ENCODE assay signal across 1 cellular context in genomic region chr5:71455427-71456361, GRCh38.
TF ChIP-seq lines count a peak whose summit lies in the region.

BDP1 (plus strand) TSS chr5:71455651; CDS start chr5:71455878, 227 bp downstream.

TF ChIP-seq in HepG2, 621 proteins besides CTCF, POLR2A, EP300 and RAD21 (continued from another document):
- TF ChIP-seq RNF2 (conservative IDR thresholded peaks at IDR 0.05; ENCODE audit: low read depth), result no peak
- TF ChIP-seq ZBTB7B (CRISPR knock-in tag; IDR thresholded peaks at IDR 0.05), result no peak
- no peak for TF ChIP-seq CENPT (CRISPR knock-in tag; IDR thresholded peaks at IDR 0.05; ENCODE audit: low read depth)
- TF ChIP-seq RBFOX2 (IDR thresholded peaks at IDR 0.05; ENCODE audit: low read depth, low read length), result peak; percentile 88
- peak; percentile 81; the same call in 1 of the 2 replicates for TF ChIP-seq IRF2 (CRISPR knock-in tag; IDR thresholded peaks at IDR 0.05)
- 0 out of 2 replicates have a peak, but pooled peaks have one; percentile 16 for TF ChIP-seq PATZ1 (CRISPR knock-in tag; IDR thresholded peaks at IDR 0.05)
- no peak for TF ChIP-seq DBP (CRISPR knock-in tag; IDR thresholded peaks at IDR 0.05; ENCODE audit: not compliant biosample characterization)
- TF ChIP-seq RELA (CRISPR knock-in tag; IDR thresholded peaks at IDR 0.05), result no peak
- peak; percentile 41; the same call in 1 of the 2 replicates for TF ChIP-seq DRAP1 (CRISPR knock-in tag; IDR thresholded peaks at IDR 0.05)
- TF ChIP-seq PHF20 (CRISPR knock-in tag; IDR thresholded peaks at IDR 0.05), result peak; percentile 92
- peak; percentile 75 for TF ChIP-seq NR2C2 (CRISPR knock-in tag; IDR thresholded peaks at IDR 0.05; ENCODE audit: borderline replicate concordance)
- no peak for TF ChIP-seq CBFB (CRISPR knock-in tag; IDR thresholded peaks at IDR 0.05)
- TF ChIP-seq NBN (conservative IDR thresholded peaks at IDR 0.05), result no peak
- TF ChIP-seq GLMP (CRISPR knock-in tag; IDR thresholded peaks at IDR 0.05; ENCODE audit: borderline replicate concordance), result no peak
- peak; percentile 38; the same call in 1 of the 2 replicates for TF ChIP-seq ATF7-NPFF (CRISPR knock-in tag; IDR thresholded peaks at IDR 0.05; ENCODE audit: low read depth)
- no peak for TF ChIP-seq LCORL (IDR thresholded peaks at IDR 0.05)
- 0 out of 2 replicates have a peak, but pooled peaks have one; percentile 60 for TF ChIP-seq LCORL (CRISPR knock-in tag; IDR thresholded peaks at IDR 0.05)
- TF ChIP-seq TOPORS (CRISPR knock-in tag; IDR thresholded peaks at IDR 0.05), result no peak
- TF ChIP-seq RARA (CRISPR knock-in tag; IDR thresholded peaks at IDR 0.05), result peak; percentile 29
- peak; percentile 26; the same call in 1 of the 2 replicates for TF ChIP-seq MYPOP (CRISPR knock-in tag; IDR thresholded peaks at IDR 0.05)
- TF ChIP-seq KMT2B (CRISPR knock-in tag; IDR thresholded peaks at IDR 0.05), result peak; percentile 94
- no peak for TF ChIP-seq ELK4 (CRISPR knock-in tag; IDR thresholded peaks at IDR 0.05; ENCODE audit: borderline replicate concordance)
- TF ChIP-seq REST (IDR thresholded peaks at IDR 0.05; ENCODE audit: borderline replicate concordance in 1 of 2, low read depth in 1 of 2, low read length in 2 of 2), result no peak
- 0 out of 2 replicates have a peak, but pooled peaks have one; percentile 63 for TF ChIP-seq ZNF724P (CRISPR knock-in tag; IDR thresholded peaks at IDR 0.05; ENCODE audit: borderline replicate concordance)
- no peak for TF ChIP-seq CEBPZ (IDR thresholded peaks at IDR 0.05; ENCODE audit: low read length)
- TF ChIP-seq NCOA2 (CRISPR knock-in tag; IDR thresholded peaks at IDR 0.05), result 0 out of 2 replicates have a peak, but pooled peaks have one; percentile 9
- TF ChIP-seq FOXM1 (CRISPR knock-in tag; IDR thresholded peaks at IDR 0.05), result no peak
- TF ChIP-seq ZNF563 (CRISPR knock-in tag; IDR thresholded peaks at IDR 0.05), result peak; percentile 57
- peak; percentile 78; the same call in 1 of the 2 replicates for TF ChIP-seq ZNF280B (CRISPR knock-in tag; IDR thresholded peaks at IDR 0.05; ENCODE audit: borderline replicate concordance)
- TF ChIP-seq CC2D1A (CRISPR knock-in tag; IDR thresholded peaks at IDR 0.05), result no peak
- no peak for TF ChIP-seq HHEX (CRISPR knock-in tag; IDR thresholded peaks at IDR 0.05)
- TF ChIP-seq ZNF569 (CRISPR knock-in tag; IDR thresholded peaks at IDR 0.05; ENCODE audit: borderline replicate concordance), result peak; percentile 65; the same call in 1 of the 2 replicates
- TF ChIP-seq PPARG (CRISPR knock-in tag; conservative IDR thresholded peaks at IDR 0.05), result no peak
- TF ChIP-seq TBL1XR1 (IDR thresholded peaks at IDR 0.05; ENCODE audit: borderline replicate concordance, low read length, partially characterized antibody), result peak; percentile 34
- no peak for TF ChIP-seq PLRG1 (conservative IDR thresholded peaks at IDR 0.05)
- TF ChIP-seq ZNF841 (CRISPR knock-in tag; IDR thresholded peaks at IDR 0.05; ENCODE audit: borderline replicate concordance), result no peak
- TF ChIP-seq ELF3 (CRISPR knock-in tag; IDR thresholded peaks at IDR 0.05), result peak; percentile 11; the same call in 1 of the 2 replicates
- no peak for TF ChIP-seq HOXA9 (CRISPR knock-in tag; IDR thresholded peaks at IDR 0.05; ENCODE audit: borderline replicate concordance)
- no peak for TF ChIP-seq ZSCAN12 (CRISPR knock-in tag; IDR thresholded peaks at IDR 0.05)
- TF ChIP-seq SOX6 (IDR thresholded peaks at IDR 0.05), result no peak
- TF ChIP-seq SOX6 (CRISPR knock-in tag; IDR thresholded peaks at IDR 0.05), result peak; percentile 64
- TF ChIP-seq ZNF33A (CRISPR knock-in tag; IDR thresholded peaks at IDR 0.05; ENCODE audit: borderline replicate concordance), result no peak
- TF ChIP-seq SRY (CRISPR knock-in tag; IDR thresholded peaks at IDR 0.05), result no peak
- peak; percentile 50 for TF ChIP-seq NFYC (CRISPR knock-in tag; IDR thresholded peaks at IDR 0.05)
- peak; percentile 48; the same call in 1 of the 2 replicates for TF ChIP-seq ZNF550 (CRISPR knock-in tag; IDR thresholded peaks at IDR 0.05; ENCODE audit: borderline replicate concordance)
- peak; percentile 91 for TF ChIP-seq JUN (CRISPR knock-in tag; IDR thresholded peaks at IDR 0.05)
- peak; percentile 63; the same call in 1 of the 2 replicates for TF ChIP-seq ZNF670 (CRISPR knock-in tag; IDR thresholded peaks at IDR 0.05; ENCODE audit: borderline replicate concordance)
- peak; percentile 86; the same call in 1 of the 2 replicates for TF ChIP-seq ZNF350 (CRISPR knock-in tag; IDR thresholded peaks at IDR 0.05; ENCODE audit: borderline replicate concordance, low read depth)
- peak; percentile 68 for TF ChIP-seq IKZF4 (CRISPR knock-in tag; IDR thresholded peaks at IDR 0.05; ENCODE audit: borderline replicate concordance, low read depth, not compliant biosample characterization)
- TF ChIP-seq MAF1 (CRISPR knock-in tag; IDR thresholded peaks at IDR 0.05; ENCODE audit: borderline replicate concordance), result no peak
- no peak for TF ChIP-seq PHB2 (IDR thresholded peaks at IDR 0.05; ENCODE audit: partially characterized antibody)
- TF ChIP-seq TBX3 (IDR thresholded peaks at IDR 0.05; ENCODE audit: borderline replicate concordance), result no peak
